Comparison of ENCODE assay signal across 19 cellular contexts in the genomic region with DNA sequence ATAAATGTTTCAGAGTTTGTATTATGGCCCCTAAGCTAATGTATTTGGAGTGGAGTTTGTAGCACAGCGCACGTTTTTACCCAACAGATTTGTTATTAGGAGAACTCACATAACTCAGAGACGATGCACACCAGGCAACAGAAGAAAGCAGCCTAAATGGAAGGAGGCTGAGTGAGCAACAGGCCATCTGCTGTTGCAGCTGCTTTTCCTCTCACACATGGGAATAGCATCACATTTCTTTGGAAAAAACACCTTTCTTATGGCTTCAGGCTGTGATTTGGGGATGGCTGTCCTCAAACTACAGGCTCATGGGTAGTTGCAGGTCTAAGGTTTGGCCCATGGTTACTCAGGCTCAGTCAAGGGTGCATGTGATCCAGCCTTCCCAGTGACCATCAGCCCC.
"Had no signal": no experiment of that assay in that cellular context is flagged by ENCODE, and none has a peak within 500 bp of the region (broad histone marks: within the 10 kb centered on the region; RNA-seq: fewer than 3 reads in every experiment).

No MANE protein-coding gene starts in this region.

- DNase-seq: heart right ventricle; kidney glomerular epithelial cell; left cardiac atrium; left ventricle myocardium inferior; mesendoderm; naive B cell; natural killer cell; nephron progenitor cell; occipital lobe; ovary; retina; right cardiac atrium; small intestine; spleen; stimulated activated CD4-positive, alpha-beta T cell treated with anti-CD3 and anti-CD28 coated beads, Interleukin-4, amount 100 ng/mL, for 24 hours; stimulated activated naive CD4-positive, alpha-beta T cell; uterus had no signal

- ATAC-seq: heart right ventricle; left cardiac atrium; natural killer cell; right cardiac atrium; sciatic nerve; stimulated activated effector memory CD8-positive, alpha-beta T cell treated with anti-CD3 and anti-CD28 coated beads, Interleukin-12 subunit alpha, Interleukin-12 subunit beta, amount 100 ng/mL, for 72 hours had no signal
